ENCODE assay signal across 19 cellular contexts in the genomic region with DNA sequence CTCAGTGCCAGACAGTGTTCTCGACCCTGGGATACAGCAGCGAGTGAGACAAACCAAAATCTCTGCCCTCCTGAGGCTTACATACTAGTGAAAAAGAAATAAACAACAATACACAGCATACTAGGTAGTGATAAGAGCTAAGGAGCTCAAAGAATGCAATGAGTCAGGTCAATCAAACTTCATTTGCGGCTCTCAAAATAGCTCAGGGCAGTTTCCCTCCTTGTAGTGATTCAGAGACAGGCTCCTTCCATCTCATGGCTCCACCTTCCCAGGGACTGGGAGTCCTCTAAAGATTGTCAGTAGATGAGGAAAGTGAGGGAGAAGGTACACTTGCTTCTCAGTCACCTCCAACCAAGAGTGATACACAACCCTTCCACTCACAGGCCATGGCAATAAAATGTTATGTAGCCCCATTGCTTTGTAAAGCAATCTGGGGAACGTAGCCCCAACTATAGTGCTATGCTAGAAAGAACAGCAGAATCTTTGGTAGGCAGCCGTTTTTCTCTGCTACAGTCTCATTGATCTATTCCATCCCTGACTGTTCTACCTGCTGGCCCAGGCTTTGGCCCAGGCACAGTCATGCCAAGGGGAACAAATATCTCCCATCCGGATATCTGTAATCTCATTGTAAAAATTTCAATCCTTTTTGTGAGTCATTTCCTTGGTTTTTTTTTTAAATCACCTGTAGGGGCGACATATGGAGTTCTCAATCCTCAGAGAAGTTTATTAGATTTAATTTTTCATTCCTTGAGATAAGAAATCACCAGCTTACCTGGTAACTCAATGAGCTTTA.
DNase-seq lines count a peak whose midpoint lies in the region; ATAC-seq, FAIRE-seq and TF ChIP-seq lines count a peak whose summit lies in the region.
"Had no signal": no experiment of that assay in that cellular context is flagged by ENCODE, and none has a peak within 500 bp of the region (broad histone marks: within the 10 kb centered on the region; RNA-seq: fewer than 3 reads in every experiment).

No MANE protein-coding gene starts in this region.

- H3K27ac Mint-ChIP-seq in HFFc6: peak overlapping the region; percentile 73
- H3K27ac Mint-ChIP-seq in activated T-helper 17 cell treated with anti-CD3 and anti-CD28 coated beads, Interleukin-2, amount 50 U/mL, for 72 hours: no peak overlapping the region
- H3K27ac Mint-ChIP-seq: activated CD4-positive, alpha-beta T cell treated with anti-CD3 and anti-CD28 coated beads, Interleukin-2, amount 10 ng/mL, durations not matched to agents 7 days and 5 days; activated naive CD4-positive, alpha-beta T cell treated with anti-CD3 and anti-CD28 coated beads, Interleukin-2, amount 50 U/mL, for 72 hours; CD4-positive, alpha-beta T cell; mesothelial cell of epicardium had no signal

- no peak overlapping the region for H3K4me3 Mint-ChIP-seq in HFFc6
- H3K4me3 Mint-ChIP-seq in activated T-helper 17 cell treated with anti-CD3 and anti-CD28 coated beads, Interleukin-2, amount 50 U/mL, for 72 hours: no peak overlapping the region
- H3K4me3 Mint-ChIP-seq: activated CD4-positive, alpha-beta T cell treated with anti-CD3 and anti-CD28 coated beads, Interleukin-2, amount 10 ng/mL, durations not matched to agents 7 days and 5 days; CD4-positive, alpha-beta T cell; mesothelial cell of epicardium had no signal

- peaks cover 3% of the 10 kb centered on the region for H3K9me3 Mint-ChIP-seq in HFFc6
- no peaks in the 10 kb centered on the region for H3K9me3 Mint-ChIP-seq in activated T-helper 17 cell treated with anti-CD3 and anti-CD28 coated beads, Interleukin-2, amount 50 U/mL, for 72 hours
- H3K9me3 Mint-ChIP-seq: activated CD4-positive, alpha-beta T cell treated with anti-CD3 and anti-CD28 coated beads, Interleukin-2, amount 10 ng/mL, durations not matched to agents 7 days and 5 days; activated naive CD4-positive, alpha-beta T cell treated with anti-CD3 and anti-CD28 coated beads, Interleukin-2, amount 50 U/mL, for 72 hours; CD4-positive, alpha-beta T cell; mesothelial cell of epicardium had no signal

- H3K27me3 Mint-ChIP-seq in HFFc6 (ENCODE audit: insufficient read depth): peaks cover 1% of the 10 kb centered on the region; the same call in 1 of the 2 replicates
- H3K27me3 Mint-ChIP-seq in activated T-helper 17 cell treated with anti-CD3 and anti-CD28 coated beads, Interleukin-2, amount 50 U/mL, for 72 hours: peaks cover 6% of the 10 kb centered on the region
- H3K27me3 Mint-ChIP-seq: activated CD4-positive, alpha-beta T cell treated with anti-CD3 and anti-CD28 coated beads, Interleukin-2, amount 10 ng/mL, durations not matched to agents 7 days and 5 days; CD4-positive, alpha-beta T cell had no signal

- H3K4me2 ChIP-seq in A549: no peak overlapping the region

- no peak for TF ChIP-seq RAD21 in A549 (conservative IDR thresholded peaks at IDR 0.05 in 1 of 2, IDR thresholded peaks at IDR 0.05 in 1 of 2)

- CTCF ChIA-PET in A549 (lab: Yijun Ruan, JAX): interaction anchor here (1.0 kb wide), 1 partner anchor 31 kb away, joined by 3 read pairs; no protein-coding TSS in a partner anchor

- no peak overlapping the region for H3K27ac ChIP-seq in A549
- H3K27ac ChIP-seq: stomach, uterus had no signal

- DNase-seq in A549 (ENCODE audit: low read depth in 1 of 2, low spot score in 1 of 2) (no peak), HFFc6 (peak; percentile 61), T1000 (lab: John Stamatoyannopoulos, UW) (peak; percentile 30), NCI-H1417 treated with DMSO at 0.1 percent for 48 hours (lab: John Stamatoyannopoulos, UW) (no peak), RPMI8226 (no peak)
- DNase-seq: activated CD4-positive, alpha-beta T cell treated with anti-CD3 and anti-CD28 coated beads, Interleukin-2, amount 10 ng/mL, durations not matched to agents 7 days and 5 days; activated T-cell treated with anti-CD3 and anti-CD28 coated beads for 4 hours; CD4-positive, alpha-beta T cell; DND-41; NCI-H187 treated with DMSO at 0.1 percent for 48 hours; NCI-H510A treated with DMSO at 0.1 percent for 48 hours; stomach; uterus had no signal

- ATAC-seq in A549: no peak
- peak; percentile 52 for ATAC-seq in esophagus mucosa
- ATAC-seq in activated T-helper 17 cell treated with anti-CD3 and anti-CD28 coated beads, Interleukin-2, amount 50 U/mL, for 72 hours (replicated peaks): no peak
- no peak for ATAC-seq in GM18907 (IDR thresholded peaks at IDR 0.05; ENCODE audit: unreplicated experiment)
- ATAC-seq: activated naive CD4-positive, alpha-beta T cell treated with anti-CD3 and anti-CD28 coated beads, Interleukin-2, amount 50 U/mL, for 72 hours had no signal

- TF ChIP-seq CTCF in A549 (IDR thresholded peaks at IDR 0.05) (no peak), HFFc6 (IDR thresholded peaks at IDR 0.05) (no peak)

- H3K36me3 Mint-ChIP-seq in HFFc6 (ENCODE audit: low read depth): peaks cover 4% of the 10 kb centered on the region
- no peaks in the 10 kb centered on the region for H3K36me3 Mint-ChIP-seq in activated T-helper 17 cell treated with anti-CD3 and anti-CD28 coated beads, Interleukin-2, amount 50 U/mL, for 72 hours (ENCODE audit: low read depth)
- H3K36me3 Mint-ChIP-seq: activated naive CD4-positive, alpha-beta T cell treated with anti-CD3 and anti-CD28 coated beads, Interleukin-2, amount 50 U/mL, for 72 hours; mesothelial cell of epicardium had no signal

- no peak for TF ChIP-seq EP300 in A549 (IDR thresholded peaks at IDR 0.05)

- no peak overlapping the region for H3K4me3 ChIP-seq in A549
- H3K4me3 ChIP-seq: stomach, uterus had no signal

- WGBS in A549 (ENCODE audit: missing lambda C conversion rate): 31% methylated on average over 7 of the region's 7 CpGs

- POLR2A ChIA-PET in A549 (lab: Yijun Ruan, JAX): no interaction called here

- peaks cover 46% of the 10 kb centered on the region for H3K4me1 Mint-ChIP-seq in HFFc6 (ENCODE audit: low read depth)
- H3K4me1 Mint-ChIP-seq in activated T-helper 17 cell treated with anti-CD3 and anti-CD28 coated beads, Interleukin-2, amount 50 U/mL, for 72 hours: no peaks in the 10 kb centered on the region

- no peaks in the 10 kb centered on the region for H3K9me3 ChIP-seq in A549
- H3K9me3 ChIP-seq: stomach, uterus had no signal

- no peaks in the 10 kb centered on the region for H3K4me1 ChIP-seq in A549
- H3K4me1 ChIP-seq: stomach, uterus had no signal

- FAIRE-seq in A549 (lab: Jason Lieb, UNC): peak; percentile 88
- FAIRE-seq: A204.1 had no signal

- TF ChIP-seq POLR2A in A549 (IDR thresholded peaks at IDR 0.05; ENCODE audit: low read length): no peak

TF ChIP-seq in A549, 52 proteins besides CTCF, POLR2A, EP300 and RAD21:
- TF ChIP-seq SREBF2 (IDR thresholded peaks at IDR 0.05) (no peak), JUN (IDR thresholded peaks at IDR 0.05) (no peak), MAX (IDR thresholded peaks at IDR 0.05) (no peak), EHMT2 (IDR thresholded peaks at IDR 0.05; ENCODE audit: low read depth) (no peak), RFX5 (IDR thresholded peaks at IDR 0.05) (no peak), CEBPB (IDR thresholded peaks at IDR 0.05) (no peak)
- TF ChIP-seq, protein P1, sequence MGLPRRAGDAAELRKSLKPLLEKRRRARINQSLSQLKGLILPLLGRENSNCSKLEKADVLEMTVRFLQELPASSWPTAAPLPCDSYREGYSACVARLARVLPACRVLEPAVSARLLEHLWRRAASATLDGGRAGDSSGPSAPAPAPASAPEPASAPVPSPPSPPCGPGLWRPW (IDR thresholded peaks at IDR 0.05): no peak

Comparison
In these comparisons a context has a peak if more than half of its experiments do, and no peak if none do; other contexts are left out.
1. DNase-seq: peak in HFFc6 (single experiment) and T1000 (single experiment); none in A549 (0 of 2), NCI-H1417 treated with DMSO at 0.1 percent for 48 hours (single experiment) and RPMI8226 (single experiment).